ENCODE assay signal across 9 cellular contexts in the genomic region with DNA sequence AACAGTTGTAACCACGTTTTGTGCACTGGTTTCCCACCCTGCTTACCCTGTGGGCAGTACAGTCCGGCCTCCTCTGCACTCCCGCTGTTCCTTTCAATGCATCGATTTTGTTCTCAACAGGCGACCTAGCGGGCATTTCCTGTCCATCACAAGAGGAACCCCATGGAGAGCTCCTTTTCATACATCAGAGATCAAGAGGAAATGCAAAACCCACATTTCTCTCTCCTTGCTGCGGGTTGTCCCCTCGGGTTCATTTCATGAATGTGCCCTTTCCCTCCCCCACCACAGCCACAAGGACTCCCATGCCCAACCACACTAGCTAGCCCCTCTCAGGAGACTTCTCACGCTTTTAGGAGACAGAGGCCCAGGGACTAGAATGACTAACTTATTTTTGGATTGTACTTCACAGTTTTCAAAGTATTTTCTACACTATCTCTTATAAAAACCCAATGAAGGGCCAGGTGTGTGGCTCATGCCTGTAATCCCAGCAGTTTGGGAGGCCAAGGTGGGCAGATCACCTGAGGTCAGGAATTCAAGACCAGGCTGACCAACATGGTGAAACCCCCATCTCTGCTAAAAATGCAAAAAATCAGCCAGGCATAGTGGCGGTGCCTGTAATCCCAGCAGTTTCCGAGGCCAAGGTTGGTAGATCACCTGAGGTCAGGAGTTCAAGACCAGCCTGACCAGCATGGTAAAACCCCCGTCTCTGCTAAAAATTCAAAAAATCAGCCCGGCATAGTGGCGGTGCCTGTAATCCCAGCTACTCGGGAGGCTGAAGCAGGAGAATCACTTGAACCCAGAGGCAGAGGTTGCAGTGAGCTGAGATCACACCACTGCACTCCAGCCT. TPM values are rescaled to one million over a fixed set of nuclear protein-coding genes. Genes with fewer than 3 reads are reported as not detected.
DNase-seq lines count a peak whose midpoint lies in the region; ATAC-seq and TF ChIP-seq lines count a peak whose summit lies in the region.
"Had no signal": no experiment of that assay in that cellular context is flagged by ENCODE, and none has a peak within 500 bp of the region (broad histone marks: within the 10 kb centered on the region; RNA-seq: fewer than 3 reads in every experiment).

No MANE protein-coding gene starts in this region.

- no peak overlapping the region for H3K27ac Mint-ChIP-seq in activated CD4-positive, alpha-beta T cell treated with anti-CD3 and anti-CD28 coated beads for 36 hours
- peak overlapping the region; percentile 0 for H3K27ac Mint-ChIP-seq in T-helper 2 cell treated with Interferon-gamma antibody and Interleukin-4, amounts not matched to agents 5 μg/mL and 100 μg/mL, for 36 hours
- no peak overlapping the region for H3K27ac Mint-ChIP-seq in Caco-2 (ENCODE audit: unreplicated experiment)

- no peaks in the 10 kb centered on the region for H3K36me3 Mint-ChIP-seq in activated CD4-positive, alpha-beta T cell treated with anti-CD3 and anti-CD28 coated beads for 36 hours (ENCODE audit: low read depth)
- no peaks in the 10 kb centered on the region for H3K36me3 Mint-ChIP-seq in T-helper 2 cell treated with Interferon-gamma antibody and Interleukin-4, amounts not matched to agents 5 μg/mL and 100 μg/mL, for 36 hours (ENCODE audit: low read depth)
- H3K36me3 Mint-ChIP-seq in Caco-2 (ENCODE audit: insufficient read depth, unreplicated experiment), result no peaks in the 10 kb centered on the region

- H3K4me3 ChIP-seq in trophoblast cell (ENCODE audit: low read depth, low read length) (no peak overlapping the region), Caco-2 (ENCODE audit: low read depth, low read length) (no peak overlapping the region)

- no peak overlapping the region for H3K4ac ChIP-seq in trophoblast cell (ENCODE audit: low read depth, low read length)

- H3K18ac ChIP-seq in trophoblast cell (ENCODE audit: low read length), result no peak overlapping the region

- H3K4me1 ChIP-seq in trophoblast cell (ENCODE audit: control insufficient read depth in 1 of 2, insufficient read depth in 2 of 2, low read length in 2 of 2) (peaks cover 19% of the 10 kb centered on the region in 2 experiments), Caco-2 (no peaks in the 10 kb centered on the region)

- H2BK12ac ChIP-seq in trophoblast cell (ENCODE audit: low read length), result no peak overlapping the region

- TF ChIP-seq CTCF in Caco-2 (IDR thresholded peaks at IDR 0.05; ENCODE audit: insufficient read depth in 1 of 2, low read depth in 1 of 2, low read length in 1 of 2, severe bottlenecking in 1 of 2, unreplicated experiment in 1 of 2), result no peak

- ATAC-seq in activated CD4-positive, alpha-beta T cell treated with anti-CD3 and anti-CD28 coated beads for 36 hours, result peak; percentile 64
- peak; percentile 70 for ATAC-seq in HG03175 (IDR thresholded peaks at IDR 0.05; ENCODE audit: unreplicated experiment)
- ATAC-seq: Panc1 had no signal

- H2BK5ac ChIP-seq in trophoblast cell (ENCODE audit: low read depth, low read length, poor library complexity), result no peak overlapping the region

- H3K9me3 ChIP-seq in trophoblast cell (ENCODE audit: insufficient read depth, low read depth, low read length) (no peaks in the 10 kb centered on the region), Caco-2 (no peaks in the 10 kb centered on the region)

- no peak overlapping the region for H2BK120ac ChIP-seq in trophoblast cell (ENCODE audit: insufficient read depth, low read length, poor library complexity)

- H2AFZ ChIP-seq in trophoblast cell (ENCODE audit: insufficient read depth, low read length, poor library complexity), result no peak overlapping the region

- intact Hi-C loops in activated CD4-positive, alpha-beta T cell treated with anti-CD3 and anti-CD28 coated beads for 36 hours (cut with DNase I, micrococcal nuclease), result loop anchor here in 1 of 2 experiments (2.0 kb wide), 1 partner anchor 67 kb away; no protein-coding TSS in a partner anchor
- intact Hi-C loops in Caco-2 (cut with micrococcal nuclease; ENCODE audit: unreplicated experiment), result no loop called here

- POLR2A ChIA-PET in activated CD4-positive, alpha-beta T cell treated with anti-CD3 and anti-CD28 coated beads for 36 hours (lab: Charles Lee), result no interaction called here
- POLR2A ChIA-PET in Caco-2 (lab: Charles Lee), result no interaction called here

- H3K27ac ChIP-seq in trophoblast cell (ENCODE audit: low read depth, low read length), result no peak overlapping the region

- H3K36me3 ChIP-seq in trophoblast cell (ENCODE audit: control insufficient read depth in 1 of 2, insufficient read depth in 2 of 2, low read length in 2 of 2), result no peaks in the 10 kb centered on the region
- H3K36me3 ChIP-seq in Caco-2 (ENCODE audit: control insufficient read depth, insufficient read depth, low read length), result no peaks in the 10 kb centered on the region

- no peak overlapping the region for H2AK5ac ChIP-seq in trophoblast cell (ENCODE audit: low read length)

- CTCF ChIA-PET in activated CD4-positive, alpha-beta T cell treated with anti-CD3 and anti-CD28 coated beads for 36 hours (lab: Charles Lee), result interaction anchor here (0.7 to 1.6 kb wide), 8 partner anchors 19 to 848 kb away, joined by 3 to 6 read pairs (median 4); no protein-coding TSS in a partner anchor
- CTCF ChIA-PET in Caco-2 (lab: Charles Lee), result interaction anchor here (1.4 to 1.6 kb wide), 2 partner anchors 23 to 82 kb away, joined by 3 to 6 read pairs; no protein-coding TSS in a partner anchor

- H4K91ac ChIP-seq in trophoblast cell (ENCODE audit: low read depth, low read length), result no peak overlapping the region

- H3K9me3 Mint-ChIP-seq in activated CD4-positive, alpha-beta T cell treated with anti-CD3 and anti-CD28 coated beads for 36 hours (ENCODE audit: low read depth), result no peaks in the 10 kb centered on the region
- H3K9me3 Mint-ChIP-seq in T-helper 2 cell treated with Interferon-gamma antibody and Interleukin-4, amounts not matched to agents 5 μg/mL and 100 μg/mL, for 36 hours, result no peaks in the 10 kb centered on the region
- no peaks in the 10 kb centered on the region for H3K9me3 Mint-ChIP-seq in Caco-2 (ENCODE audit: unreplicated experiment)

- no peak overlapping the region for H4K12ac ChIP-seq in trophoblast cell (ENCODE audit: low read depth, low read length)

- no peak overlapping the region for H3K4me3 Mint-ChIP-seq in activated CD4-positive, alpha-beta T cell treated with anti-CD3 and anti-CD28 coated beads for 36 hours
- peak overlapping the region; percentile 6 for H3K4me3 Mint-ChIP-seq in T-helper 2 cell treated with Interferon-gamma antibody and Interleukin-4, amounts not matched to agents 5 μg/mL and 100 μg/mL, for 36 hours
- no peak overlapping the region for H3K4me3 Mint-ChIP-seq in Caco-2 (ENCODE audit: unreplicated experiment)

- peaks cover 23% of the 10 kb centered on the region for H3K4me1 Mint-ChIP-seq in activated CD4-positive, alpha-beta T cell treated with anti-CD3 and anti-CD28 coated beads for 36 hours
- peaks cover 18% of the 10 kb centered on the region for H3K4me1 Mint-ChIP-seq in T-helper 2 cell treated with Interferon-gamma antibody and Interleukin-4, amounts not matched to agents 5 μg/mL and 100 μg/mL, for 36 hours (ENCODE audit: low read depth)
- H3K4me1 Mint-ChIP-seq in Caco-2 (ENCODE audit: low read depth, unreplicated experiment), result no peaks in the 10 kb centered on the region

- H3K14ac ChIP-seq in trophoblast cell (ENCODE audit: low read length), result no peak overlapping the region

- WGBS in trophoblast cell (ENCODE audit: extremely low coverage, insufficient coverage, insufficient read length), result no CpG with 5 or more reads among the region's 15 CpGs

- H4K8ac ChIP-seq in trophoblast cell (ENCODE audit: low read depth, low read length), result no peak overlapping the region

- no peak overlapping the region for H3K23ac ChIP-seq in trophoblast cell (ENCODE audit: low read length)

- BruUV-seq in Caco-2 (replicated peaks; lab: Mats Ljungman, UMichigan), result no TSS peak

- H3K79me1 ChIP-seq in trophoblast cell (ENCODE audit: low read length), result peaks cover 4% of the 10 kb centered on the region

- DNase-seq in activated CD4-positive, alpha-beta T cell treated with anti-CD3 and anti-CD28 coated beads for 36 hours, result peak; percentile 67
- no peak for DNase-seq in activated CD4-positive, alpha-beta T cell treated with anti-CD3 and anti-CD28 coated beads for 4 hours
- peak; percentile 58 for DNase-seq in T-helper 2 cell treated with Interferon-gamma antibody and Interleukin-4, amounts not matched to agents 5 μg/mL and 100 μg/mL, for 36 hours (ENCODE audit: low spot score)
- DNase-seq in trophoblast cell (peak; percentile 92 to 94), Caco-2 (no peak), HPDE6-E6E7 (ENCODE audit: extremely low spot score) (no peak)
- no peak for DNase-seq in activated CD4-positive, CD25-positive, alpha-beta regulatory T cell (lab: John Stamatoyannopoulos, UW)

- no peak overlapping the region for H3K4me2 ChIP-seq in trophoblast cell (ENCODE audit: low read length)

- H3K27me3 ChIP-seq in trophoblast cell (ENCODE audit: insufficient read depth, low read length), result no peaks in the 10 kb centered on the region
- H3K27me3 ChIP-seq in Caco-2 (replicated peaks; ENCODE audit: control insufficient read depth, insufficient read depth, low read length), result no peaks in the 10 kb centered on the region

- H3K79me2 ChIP-seq in trophoblast cell (ENCODE audit: control insufficient read depth, insufficient read depth, low read length, poor library complexity), result no peaks in the 10 kb centered on the region

- no peak overlapping the region for H3K9ac ChIP-seq in trophoblast cell (ENCODE audit: low read length)

- H3K27me3 Mint-ChIP-seq in activated CD4-positive, alpha-beta T cell treated with anti-CD3 and anti-CD28 coated beads for 36 hours, result peaks cover 8% of the 10 kb centered on the region
- peaks cover 19% of the 10 kb centered on the region for H3K27me3 Mint-ChIP-seq in T-helper 2 cell treated with Interferon-gamma antibody and Interleukin-4, amounts not matched to agents 5 μg/mL and 100 μg/mL, for 36 hours (ENCODE audit: low read depth)
- peaks cover 2% of the 10 kb centered on the region for H3K27me3 Mint-ChIP-seq in Caco-2 (ENCODE audit: insufficient read depth, unreplicated experiment)

RNA-seq across cellular contexts. Expression of a gene that starts 18.4 kb away (rescaled TPM):
- total RNA-seq in activated CD4-positive, alpha-beta T cell treated with anti-CD3 and anti-CD28 coated beads for 36 hours, result not detected
- 27.2 and 30.9 TPM in 2 replicates for polyA plus RNA-seq in trophoblast cell (2013)
- not detected in 2 replicates for total RNA-seq in Caco-2 (2022)

RNA-seq across cellular contexts. Expression of a gene that starts 20.6 kb away (rescaled TPM):
- total RNA-seq in activated CD4-positive, alpha-beta T cell treated with anti-CD3 and anti-CD28 coated beads for 36 hours, result not detected
- 5.0 and 5.6 TPM in 2 replicates for polyA plus RNA-seq in trophoblast cell (2013)
- total RNA-seq in Caco-2 (2022), result not detected in 2 replicates

RNA-seq across cellular contexts. Expression of a gene that starts 35.4 kb away (rescaled TPM):
- 10 to 100 TPM; 42.5 to 63.4 TPM for total RNA-seq in activated CD4-positive, alpha-beta T cell treated with anti-CD3 and anti-CD28 coated beads for 36 hours
- 244 and 246 TPM in 2 replicates for polyA plus RNA-seq in trophoblast cell (2013)
- total RNA-seq in Caco-2 (2022), result 84.9 and 85.1 TPM in 2 replicates

RNA-seq across cellular contexts. Expression of a gene that starts 54.2 kb away (rescaled TPM):
- not detected for total RNA-seq in activated CD4-positive, alpha-beta T cell treated with anti-CD3 and anti-CD28 coated beads for 36 hours
- not detected in 2 replicates for polyA plus RNA-seq in trophoblast cell (2013)
- total RNA-seq in Caco-2 (2022), result 0.36 TPM in 1 of 2 replicates, not detected in the other

Comparison
In these comparisons a context has a peak if more than half of its experiments do, and no peak if none do; other contexts are left out.
1. DNase-seq: peak in activated CD4-positive, alpha-beta T cell treated with anti-CD3 and anti-CD28 coated beads for 36 hours (single experiment), T-helper 2 cell treated with Interferon-gamma antibody and Interleukin-4, amounts not matched to agents 5 μg/mL and 100 μg/mL, for 36 hours (single experiment) and trophoblast cell (2 of 2); none in activated CD4-positive, alpha-beta T cell treated with anti-CD3 and anti-CD28 coated beads for 4 hours (0 of 2), Caco-2 (0 of 2), HPDE6-E6E7 (single experiment) and activated CD4-positive, CD25-positive, alpha-beta regulatory T cell (0 of 4).